Comparison of ENCODE assay signal across 27 cellular contexts in genomic region chr12:123997908-123998307, GRCh38.
"Had no signal": no experiment of that assay in that cellular context is flagged by ENCODE, and none has a peak within 500 bp of the region (broad histone marks: within the 10 kb centered on the region; RNA-seq: fewer than 3 reads in every experiment).

No MANE protein-coding gene starts in this region.

- H3K27ac Mint-ChIP-seq: activated CD4-positive, alpha-beta memory T cell treated with anti-CD3 and anti-CD28 coated beads, Interleukin-2, amount 10 ng/mL, durations not matched to agents 7 days and 5 days; activated naive CD8-positive, alpha-beta T cell; activated T-cell treated with anti-CD3 and anti-CD28 coated beads, Interleukin-2, amount 50 U/mL, for 72 hours; T-helper 17 cell had no signal

- H3K27ac ChIP-seq: ascending aorta, gastroesophageal sphincter, parathyroid adenoma, psoas muscle, thoracic aorta, uterus had no signal

- H3K4me3 Mint-ChIP-seq: activated CD4-positive, alpha-beta memory T cell treated with anti-CD3 and anti-CD28 coated beads, Interleukin-2, amount 10 ng/mL, durations not matched to agents 7 days and 5 days; activated CD4-positive, alpha-beta T cell treated with anti-CD3 and anti-CD28 coated beads, Interleukin-2, amount 10 ng/mL, durations not matched to agents 7 days and 5 days; activated naive CD8-positive, alpha-beta T cell; activated T-cell treated with anti-CD3 and anti-CD28 coated beads, Interleukin-2, amount 50 U/mL, for 72 hours; brain; mesothelial cell of epicardium; T-helper 17 cell had no signal

- ATAC-seq: activated T-cell treated with anti-CD3 and anti-CD28 coated beads, Interleukin-2, amount 50 U/mL, for 72 hours; gastroesophageal sphincter; naive thymus-derived CD4-positive, alpha-beta T cell; psoas muscle; SK-N-SH treated with all-trans-retinoic acid at 6 μM for 48 hours; T-helper 17 cell had no signal

- H3K36me3 ChIP-seq: uterus had no signal

- FAIRE-seq: endothelial cell of umbilical vein had no signal

- H3K9me3 Mint-ChIP-seq: activated CD4-positive, alpha-beta memory T cell treated with anti-CD3 and anti-CD28 coated beads, Interleukin-2, amount 10 ng/mL, durations not matched to agents 7 days and 5 days; activated CD4-positive, alpha-beta T cell treated with anti-CD3 and anti-CD28 coated beads, Interleukin-2, amount 10 ng/mL, durations not matched to agents 7 days and 5 days; activated T-cell treated with anti-CD3 and anti-CD28 coated beads, Interleukin-2, amount 50 U/mL, for 72 hours; brain; immature natural killer cell; mesothelial cell of epicardium; naive thymus-derived CD4-positive, alpha-beta T cell had no signal

- H3K27me3 ChIP-seq: ascending aorta, gastroesophageal sphincter, uterus had no signal

- H3K4me3 ChIP-seq: ascending aorta, gastroesophageal sphincter, psoas muscle, thoracic aorta, uterus had no signal

- H3K9ac ChIP-seq: parathyroid adenoma had no signal

- DNase-seq: activated CD4-positive, alpha-beta memory T cell treated with anti-CD3 and anti-CD28 coated beads, Interleukin-2, amount 10 ng/mL, durations not matched to agents 7 days and 5 days; activated CD4-positive, alpha-beta T cell treated with anti-CD3 and anti-CD28 coated beads, Interleukin-2, amount 10 ng/mL, durations not matched to agents 7 days and 5 days; activated CD4-positive, CD25-positive, alpha-beta regulatory T cell treated with anti-CD3 and anti-CD28 coated beads, Interleukin-2, amount 50 U/mL, for 72 hours; activated naive CD4-positive, alpha-beta T cell treated with Interleukin-2 at 50 U/mL for 16 hours; activated T-cell treated with anti-CD3 and anti-CD28 coated beads, Interleukin-2, amount 50 U/mL, for 72 hours; cortex of kidney; immature natural killer cell; left ventricle myocardium superior; naive thymus-derived CD4-positive, alpha-beta T cell; occipital lobe; psoas muscle; stimulated activated CD4-positive, alpha-beta T cell treated with anti-CD3 and anti-CD28 coated beads, Interleukin-15, amount 100 ng/mL, for 24 hours; stimulated activated CD4-positive, alpha-beta T cell treated with anti-CD3 and anti-CD28 coated beads, Interleukin-2, amount 100 ng/mL, for 24 hours; stimulated activated naive CD4-positive, alpha-beta T cell; T-helper 17 cell; T1000; trophoblast cell; uterus had no signal

- H3K27me3 Mint-ChIP-seq: activated CD4-positive, alpha-beta memory T cell treated with anti-CD3 and anti-CD28 coated beads, Interleukin-2, amount 10 ng/mL, durations not matched to agents 7 days and 5 days; activated CD4-positive, alpha-beta T cell treated with anti-CD3 and anti-CD28 coated beads, Interleukin-2, amount 10 ng/mL, durations not matched to agents 7 days and 5 days; activated naive CD8-positive, alpha-beta T cell; brain; naive thymus-derived CD4-positive, alpha-beta T cell; T-helper 17 cell had no signal

- H3K4me1 ChIP-seq: ascending aorta, uterus had no signal

- H3K9me3 ChIP-seq: ascending aorta, gastroesophageal sphincter, psoas muscle, thoracic aorta, uterus had no signal
